In the genomic region with DNA sequence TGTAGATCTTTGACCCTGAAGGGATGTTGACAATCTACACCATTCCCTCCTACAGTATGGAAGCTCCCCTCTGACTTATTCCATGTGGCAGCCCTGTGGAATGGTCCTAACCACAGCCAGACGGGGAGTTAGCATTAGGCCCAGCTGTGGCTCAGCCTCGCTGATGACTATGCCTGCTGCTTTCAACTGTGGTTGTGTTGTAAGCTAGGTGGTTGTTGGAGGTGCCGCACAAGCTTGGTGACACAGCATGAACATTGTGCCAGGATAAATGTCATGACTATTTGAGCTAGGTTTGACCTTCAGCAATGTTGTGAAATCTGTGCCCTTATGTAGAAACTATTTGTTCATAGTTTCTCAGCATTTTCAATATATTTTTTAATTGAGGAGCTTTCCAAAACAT, we compare ENCODE assay signal across 1 cellular context.
TF ChIP-seq lines count a peak whose summit lies in the region.

No MANE protein-coding gene starts in this region.

TF ChIP-seq in H1, 55 proteins besides CTCF, POLR2A, EP300 and RAD21 (continued from another document):
- TF ChIP-seq, protein P1, sequence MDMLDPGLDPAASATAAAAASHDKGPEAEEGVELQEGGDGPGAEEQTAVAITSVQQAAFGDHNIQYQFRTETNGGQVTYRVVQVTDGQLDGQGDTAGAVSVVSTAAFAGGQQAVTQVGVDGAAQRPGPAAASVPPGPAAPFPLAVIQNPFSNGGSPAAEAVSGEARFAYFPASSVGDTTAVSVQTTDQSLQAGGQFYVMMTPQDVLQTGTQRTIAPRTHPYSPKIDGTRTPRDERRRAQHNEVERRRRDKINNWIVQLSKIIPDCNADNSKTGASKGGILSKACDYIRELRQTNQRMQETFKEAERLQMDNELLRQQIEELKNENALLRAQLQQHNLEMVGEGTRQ (IDR thresholded peaks at IDR 0.05; ENCODE audit: low read length) = no peak
